ENCODE assay signal across 1 cellular context in the genomic region with DNA sequence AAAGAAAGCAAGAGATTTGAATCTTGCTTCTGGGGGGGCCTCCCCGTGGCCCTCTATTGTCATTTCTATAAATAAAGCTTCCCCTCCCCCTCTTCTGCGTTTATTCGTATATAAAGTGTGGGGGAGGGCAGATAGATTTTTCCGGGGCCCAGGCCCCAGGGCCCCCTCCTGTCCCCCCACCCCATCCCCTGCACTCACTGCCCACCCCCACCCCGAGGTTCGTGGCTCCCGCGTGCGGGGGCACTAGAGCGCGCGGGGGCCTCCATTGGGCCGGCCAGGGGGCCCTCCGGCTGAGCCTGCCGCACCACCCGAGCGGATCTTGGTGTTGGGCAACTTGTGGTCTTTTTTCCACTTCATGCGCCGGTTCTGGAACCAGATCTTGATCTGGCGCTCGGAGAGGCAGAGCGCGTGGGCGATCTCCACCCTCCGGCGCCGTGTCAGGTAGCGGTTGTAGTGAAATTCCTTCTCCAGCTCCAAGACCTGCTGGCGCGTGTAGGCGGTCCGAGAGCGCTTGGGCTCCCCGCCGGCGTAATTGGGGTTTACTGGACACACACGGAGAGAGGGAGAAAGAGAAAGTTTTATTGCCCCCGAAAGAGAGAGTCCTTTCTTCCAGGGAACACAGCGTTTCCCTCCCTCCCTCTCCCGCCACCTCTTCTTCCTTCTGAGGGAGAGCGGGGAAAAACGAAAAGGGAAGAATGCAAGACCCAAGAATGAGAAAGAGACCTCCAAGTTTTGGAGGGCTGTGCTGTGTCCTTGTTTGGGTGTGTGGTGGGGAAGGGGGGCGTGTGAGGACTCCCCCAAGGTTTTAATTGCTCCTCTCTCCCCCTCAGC.
A peak's percentile ranks its signal among the peaks of the same experiment; 100 is the strongest.
TF ChIP-seq lines count a peak whose summit lies in the region.

No MANE protein-coding gene starts in this region.

TF ChIP-seq in endothelial cell of umbilical vein, 7 proteins besides CTCF, POLR2A, EP300 and RAD21:
- TF ChIP-seq FOS (IDR thresholded peaks at IDR 0.05; ENCODE audit: borderline replicate concordance, insufficient read depth, low read length) (no peak), POLR2AphosphoS5 (IDR thresholded peaks at IDR 0.05; ENCODE audit: insufficient read depth, low read depth, low read length) (peak; percentile 1)
